ENCODE assay signal across 1 cellular context in the genomic region with DNA sequence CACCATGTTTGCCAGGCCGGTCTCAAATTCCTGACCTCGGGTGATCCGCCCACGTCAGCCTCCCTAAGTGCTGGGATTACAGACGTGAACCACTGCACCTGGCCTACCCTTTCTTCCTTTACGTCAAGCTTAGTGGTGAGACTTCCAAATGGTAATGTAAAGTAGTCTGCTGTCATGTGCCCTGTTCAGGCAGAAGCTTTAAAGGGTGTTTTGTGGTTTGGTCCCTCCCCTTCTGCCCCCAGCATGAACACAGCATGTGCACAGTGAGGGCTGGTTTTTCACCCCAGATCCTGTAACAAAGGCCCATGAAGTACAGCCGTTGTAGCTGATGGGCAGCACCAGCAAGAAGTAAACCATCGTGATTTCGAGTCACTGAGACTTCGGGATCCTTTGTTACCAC.
TF ChIP-seq lines count a peak whose summit lies in the region.

No MANE protein-coding gene starts in this region.

TF ChIP-seq in HCT116, 20 proteins besides CTCF, POLR2A, EP300 and RAD21:
- TF ChIP-seq EZH2 (IDR thresholded peaks at IDR 0.05) = no peak
- no peak for TF ChIP-seq ATF3 (IDR thresholded peaks at IDR 0.05)
- no peak for TF ChIP-seq TCF7L2 (IDR thresholded peaks at IDR 0.05; ENCODE audit: borderline replicate concordance, extremely low read depth, insufficient read depth, insufficient read length)
- no peak for TF ChIP-seq EZH2phosphoT487 (IDR thresholded peaks at IDR 0.05; ENCODE audit: borderline replicate concordance)
- TF ChIP-seq ZNF274 (IDR thresholded peaks at IDR 0.05; ENCODE audit: low read depth, low read length) = no peak
- TF ChIP-seq, protein P1, sequence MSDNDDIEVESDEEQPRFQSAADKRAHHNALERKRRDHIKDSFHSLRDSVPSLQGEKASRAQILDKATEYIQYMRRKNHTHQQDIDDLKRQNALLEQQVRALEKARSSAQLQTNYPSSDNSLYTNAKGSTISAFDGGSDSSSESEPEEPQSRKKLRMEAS (IDR thresholded peaks at IDR 0.05) = no peak
- TF ChIP-seq EGR1 (IDR thresholded peaks at IDR 0.05; ENCODE audit: low read depth) = no peak
- no peak for TF ChIP-seq SIN3A (IDR thresholded peaks at IDR 0.05; ENCODE audit: low read depth)
- TF ChIP-seq, protein P2, sequence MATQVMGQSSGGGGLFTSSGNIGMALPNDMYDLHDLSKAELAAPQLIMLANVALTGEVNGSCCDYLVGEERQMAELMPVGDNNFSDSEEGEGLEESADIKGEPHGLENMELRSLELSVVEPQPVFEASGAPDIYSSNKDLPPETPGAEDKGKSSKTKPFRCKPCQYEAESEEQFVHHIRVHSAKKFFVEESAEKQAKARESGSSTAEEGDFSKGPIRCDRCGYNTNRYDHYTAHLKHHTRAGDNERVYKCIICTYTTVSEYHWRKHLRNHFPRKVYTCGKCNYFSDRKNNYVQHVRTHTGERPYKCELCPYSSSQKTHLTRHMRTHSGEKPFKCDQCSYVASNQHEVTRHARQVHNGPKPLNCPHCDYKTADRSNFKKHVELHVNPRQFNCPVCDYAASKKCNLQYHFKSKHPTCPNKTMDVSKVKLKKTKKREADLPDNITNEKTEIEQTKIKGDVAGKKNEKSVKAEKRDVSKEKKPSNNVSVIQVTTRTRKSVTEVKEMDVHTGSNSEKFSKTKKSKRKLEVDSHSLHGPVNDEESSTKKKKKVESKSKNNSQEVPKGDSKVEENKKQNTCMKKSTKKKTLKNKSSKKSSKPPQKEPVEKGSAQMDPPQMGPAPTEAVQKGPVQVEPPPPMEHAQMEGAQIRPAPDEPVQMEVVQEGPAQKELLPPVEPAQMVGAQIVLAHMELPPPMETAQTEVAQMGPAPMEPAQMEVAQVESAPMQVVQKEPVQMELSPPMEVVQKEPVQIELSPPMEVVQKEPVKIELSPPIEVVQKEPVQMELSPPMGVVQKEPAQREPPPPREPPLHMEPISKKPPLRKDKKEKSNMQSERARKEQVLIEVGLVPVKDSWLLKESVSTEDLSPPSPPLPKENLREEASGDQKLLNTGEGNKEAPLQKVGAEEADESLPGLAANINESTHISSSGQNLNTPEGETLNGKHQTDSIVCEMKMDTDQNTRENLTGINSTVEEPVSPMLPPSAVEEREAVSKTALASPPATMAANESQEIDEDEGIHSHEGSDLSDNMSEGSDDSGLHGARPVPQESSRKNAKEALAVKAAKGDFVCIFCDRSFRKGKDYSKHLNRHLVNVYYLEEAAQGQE (IDR thresholded peaks at IDR 0.05; ENCODE audit: low read depth) = no peak
- TF ChIP-seq ELF1 (IDR thresholded peaks at IDR 0.05; ENCODE audit: borderline replicate concordance, low read depth) = no peak
- no peak for TF ChIP-seq CBX3 (IDR thresholded peaks at IDR 0.05; ENCODE audit: low read depth)
- no peak for TF ChIP-seq POLR2AphosphoS5 (IDR thresholded peaks at IDR 0.05; ENCODE audit: low read depth, low read length)
